In genomic region chr9:121644040-121644439, GRCh38 we compare ENCODE assay signal across 2 cellular contexts.
TF ChIP-seq lines count a peak whose summit lies in the region.

No MANE protein-coding gene starts in this region.

TF ChIP-seq in HEK293, 187 proteins besides CTCF, POLR2A, EP300 and RAD21 (continued from another document):
- TF ChIP-seq ZNF513 (tag by site-specific recombination; IDR thresholded peaks at IDR 0.05): peak; percentile 86

TF ChIP-seq in K562, 482 proteins besides CTCF, POLR2A, EP300 and RAD21:
- TF ChIP-seq ZNF512 (tag; IDR thresholded peaks at IDR 0.05) (0 out of 2 replicates have a peak, but pooled peaks have one; percentile 23), OTX1 (CRISPR knock-in tag; IDR thresholded peaks at IDR 0.05) (0 out of 2 replicates have a peak, but pooled peaks have one; percentile 57)
